Comparison of ENCODE assay signal across 1 cellular context in genomic region chr22:25774575-25775026, GRCh38.
TF ChIP-seq lines count a peak whose summit lies in the region.

No MANE protein-coding gene starts in this region.

TF ChIP-seq in GM23338, 12 proteins besides CTCF, POLR2A, EP300 and RAD21 (continued from another document):
- TF ChIP-seq, protein P1, sequence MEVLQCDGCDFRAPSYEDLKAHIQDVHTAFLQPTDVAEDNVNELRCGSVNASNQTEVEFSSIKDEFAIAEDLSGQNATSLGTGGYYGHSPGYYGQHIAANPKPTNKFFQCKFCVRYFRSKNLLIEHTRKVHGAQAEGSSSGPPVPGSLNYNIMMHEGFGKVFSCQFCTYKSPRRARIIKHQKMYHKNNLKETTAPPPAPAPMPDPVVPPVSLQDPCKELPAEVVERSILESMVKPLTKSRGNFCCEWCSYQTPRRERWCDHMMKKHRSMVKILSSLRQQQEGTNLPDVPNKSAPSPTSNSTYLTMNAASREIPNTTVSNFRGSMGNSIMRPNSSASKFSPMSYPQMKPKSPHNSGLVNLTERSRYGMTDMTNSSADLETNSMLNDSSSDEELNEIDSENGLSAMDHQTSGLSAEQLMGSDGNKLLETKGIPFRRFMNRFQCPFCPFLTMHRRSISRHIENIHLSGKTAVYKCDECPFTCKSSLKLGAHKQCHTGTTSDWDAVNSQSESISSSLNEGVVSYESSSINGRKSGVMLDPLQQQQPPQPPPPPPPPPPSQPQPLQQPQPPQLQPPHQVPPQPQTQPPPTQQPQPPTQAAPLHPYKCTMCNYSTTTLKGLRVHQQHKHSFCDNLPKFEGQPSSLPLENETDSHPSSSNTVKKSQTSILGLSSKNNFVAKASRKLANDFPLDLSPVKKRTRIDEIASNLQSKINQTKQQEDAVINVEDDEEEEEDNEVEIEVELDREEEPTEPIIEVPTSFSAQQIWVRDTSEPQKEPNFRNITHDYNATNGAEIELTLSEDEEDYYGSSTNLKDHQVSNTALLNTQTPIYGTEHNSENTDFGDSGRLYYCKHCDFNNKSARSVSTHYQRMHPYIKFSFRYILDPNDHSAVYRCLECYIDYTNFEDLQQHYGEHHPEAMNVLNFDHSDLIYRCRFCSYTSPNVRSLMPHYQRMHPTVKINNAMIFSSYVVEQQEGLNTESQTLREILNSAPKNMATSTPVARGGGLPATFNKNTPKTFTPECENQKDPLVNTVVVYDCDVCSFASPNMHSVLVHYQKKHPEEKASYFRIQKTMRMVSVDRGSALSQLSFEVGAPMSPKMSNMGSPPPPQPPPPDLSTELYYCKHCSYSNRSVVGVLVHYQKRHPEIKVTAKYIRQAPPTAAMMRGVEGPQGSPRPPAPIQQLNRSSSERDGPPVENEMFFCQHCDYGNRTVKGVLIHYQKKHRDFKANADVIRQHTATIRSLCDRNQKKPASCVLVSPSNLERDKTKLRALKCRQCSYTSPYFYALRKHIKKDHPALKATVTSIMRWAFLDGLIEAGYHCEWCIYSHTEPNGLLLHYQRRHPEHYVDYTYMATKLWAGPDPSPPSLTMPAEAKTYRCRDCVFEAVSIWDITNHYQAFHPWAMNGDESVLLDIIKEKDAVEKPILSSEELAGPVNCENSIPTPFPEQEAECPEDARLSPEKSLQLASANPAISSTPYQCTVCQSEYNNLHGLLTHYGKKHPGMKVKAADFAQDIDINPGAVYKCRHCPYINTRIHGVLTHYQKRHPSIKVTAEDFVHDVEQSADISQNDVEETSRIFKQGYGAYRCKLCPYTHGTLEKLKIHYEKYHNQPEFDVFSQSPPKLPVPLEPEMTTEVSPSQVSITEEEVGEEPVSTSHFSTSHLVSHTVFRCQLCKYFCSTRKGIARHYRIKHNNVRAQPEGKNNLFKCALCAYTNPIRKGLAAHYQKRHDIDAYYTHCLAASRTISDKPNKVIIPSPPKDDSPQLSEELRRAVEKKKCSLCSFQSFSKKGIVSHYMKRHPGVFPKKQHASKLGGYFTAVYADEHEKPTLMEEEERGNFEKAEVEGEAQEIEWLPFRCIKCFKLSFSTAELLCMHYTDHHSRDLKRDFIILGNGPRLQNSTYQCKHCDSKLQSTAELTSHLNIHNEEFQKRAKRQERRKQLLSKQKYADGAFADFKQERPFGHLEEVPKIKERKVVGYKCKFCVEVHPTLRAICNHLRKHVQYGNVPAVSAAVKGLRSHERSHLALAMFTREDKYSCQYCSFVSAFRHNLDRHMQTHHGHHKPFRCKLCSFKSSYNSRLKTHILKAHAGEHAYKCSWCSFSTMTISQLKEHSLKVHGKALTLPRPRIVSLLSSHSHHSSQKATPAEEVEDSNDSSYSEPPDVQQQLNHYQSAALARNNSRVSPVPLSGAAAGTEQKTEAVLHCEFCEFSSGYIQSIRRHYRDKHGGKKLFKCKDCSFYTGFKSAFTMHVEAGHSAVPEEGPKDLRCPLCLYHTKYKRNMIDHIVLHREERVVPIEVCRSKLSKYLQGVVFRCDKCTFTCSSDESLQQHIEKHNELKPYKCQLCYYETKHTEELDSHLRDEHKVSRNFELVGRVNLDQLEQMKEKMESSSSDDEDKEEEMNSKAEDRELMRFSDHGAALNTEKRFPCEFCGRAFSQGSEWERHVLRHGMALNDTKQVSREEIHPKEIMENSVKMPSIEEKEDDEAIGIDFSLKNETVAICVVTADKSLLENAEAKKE (CRISPR knock-in tag; IDR thresholded peaks at IDR 0.05), result no peak
- TF ChIP-seq STAT1 (IDR thresholded peaks at IDR 0.05; ENCODE audit: unreplicated experiment), result no peak
- TF ChIP-seq ZNF331 (CRISPR knock-in tag; IDR thresholded peaks at IDR 0.05; ENCODE audit: low read depth), result no peak
- no peak for TF ChIP-seq ZNF114 (CRISPR knock-in tag; IDR thresholded peaks at IDR 0.05)
- TF ChIP-seq EZH2phosphoT487 (IDR thresholded peaks at IDR 0.05; ENCODE audit: unreplicated experiment), result no peak
- TF ChIP-seq, protein P2, sequence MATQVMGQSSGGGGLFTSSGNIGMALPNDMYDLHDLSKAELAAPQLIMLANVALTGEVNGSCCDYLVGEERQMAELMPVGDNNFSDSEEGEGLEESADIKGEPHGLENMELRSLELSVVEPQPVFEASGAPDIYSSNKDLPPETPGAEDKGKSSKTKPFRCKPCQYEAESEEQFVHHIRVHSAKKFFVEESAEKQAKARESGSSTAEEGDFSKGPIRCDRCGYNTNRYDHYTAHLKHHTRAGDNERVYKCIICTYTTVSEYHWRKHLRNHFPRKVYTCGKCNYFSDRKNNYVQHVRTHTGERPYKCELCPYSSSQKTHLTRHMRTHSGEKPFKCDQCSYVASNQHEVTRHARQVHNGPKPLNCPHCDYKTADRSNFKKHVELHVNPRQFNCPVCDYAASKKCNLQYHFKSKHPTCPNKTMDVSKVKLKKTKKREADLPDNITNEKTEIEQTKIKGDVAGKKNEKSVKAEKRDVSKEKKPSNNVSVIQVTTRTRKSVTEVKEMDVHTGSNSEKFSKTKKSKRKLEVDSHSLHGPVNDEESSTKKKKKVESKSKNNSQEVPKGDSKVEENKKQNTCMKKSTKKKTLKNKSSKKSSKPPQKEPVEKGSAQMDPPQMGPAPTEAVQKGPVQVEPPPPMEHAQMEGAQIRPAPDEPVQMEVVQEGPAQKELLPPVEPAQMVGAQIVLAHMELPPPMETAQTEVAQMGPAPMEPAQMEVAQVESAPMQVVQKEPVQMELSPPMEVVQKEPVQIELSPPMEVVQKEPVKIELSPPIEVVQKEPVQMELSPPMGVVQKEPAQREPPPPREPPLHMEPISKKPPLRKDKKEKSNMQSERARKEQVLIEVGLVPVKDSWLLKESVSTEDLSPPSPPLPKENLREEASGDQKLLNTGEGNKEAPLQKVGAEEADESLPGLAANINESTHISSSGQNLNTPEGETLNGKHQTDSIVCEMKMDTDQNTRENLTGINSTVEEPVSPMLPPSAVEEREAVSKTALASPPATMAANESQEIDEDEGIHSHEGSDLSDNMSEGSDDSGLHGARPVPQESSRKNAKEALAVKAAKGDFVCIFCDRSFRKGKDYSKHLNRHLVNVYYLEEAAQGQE (IDR thresholded peaks at IDR 0.05; ENCODE audit: unreplicated experiment), result no peak
TF ChIP-seq in GM23338: peak in this region for 0.
